ENCODE assay signal across 16 cellular contexts in the genomic region with DNA sequence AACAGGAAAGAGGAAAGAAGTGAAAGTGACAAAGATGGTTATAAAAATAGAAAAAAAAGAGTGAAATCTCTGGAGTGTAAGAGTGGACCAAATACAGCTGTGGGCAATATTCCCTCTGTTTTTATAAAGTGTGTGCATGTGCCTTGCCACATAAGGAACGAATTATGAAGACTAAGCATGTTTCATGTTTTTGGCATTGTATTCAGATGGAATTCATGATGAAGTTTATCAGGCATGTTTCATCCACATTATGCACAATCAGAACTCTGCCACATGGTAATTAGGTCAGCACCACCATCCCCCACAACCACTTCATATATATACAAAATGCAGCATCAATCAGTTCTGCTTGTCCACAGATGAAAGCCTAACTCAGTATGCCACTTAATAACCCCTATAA.
DNase-seq lines count a peak whose midpoint lies in the region; ATAC-seq and TF ChIP-seq lines count a peak whose summit lies in the region.
"Had no signal": no experiment of that assay in that cellular context is flagged by ENCODE, and none has a peak within 500 bp of the region (broad histone marks: within the 10 kb centered on the region; RNA-seq: fewer than 3 reads in every experiment).

No MANE protein-coding gene starts in this region.

- peaks cover 6% of the 10 kb centered on the region; the same call in 1 of the 2 replicates for H3K4me1 ChIP-seq in DND-41 (ENCODE audit: insufficient read depth, low read length)
- H3K4me1 ChIP-seq: A549 had no signal

- no peak overlapping the region for H3K27ac Mint-ChIP-seq in endothelial cell (ENCODE audit: unreplicated experiment)
- H3K27ac Mint-ChIP-seq: CD4-positive, alpha-beta memory T cell had no signal

- no peaks in the 10 kb centered on the region for H3K36me3 ChIP-seq in DND-41 (ENCODE audit: insufficient read depth, low read length)
- H3K36me3 ChIP-seq: MG63 had no signal

- ATAC-seq in DND-41 (ENCODE audit: insufficient read depth, low read depth) (no peak), GM21423 (IDR thresholded peaks at IDR 0.05; ENCODE audit: unreplicated experiment) (no peak)
- ATAC-seq: A549, HepG2 had no signal

- H3K4me3 ChIP-seq in DND-41 (ENCODE audit: low read depth in 1 of 2, low read length in 2 of 2) = no peak overlapping the region
- no peak overlapping the region for H3K4me3 ChIP-seq in foreskin fibroblast (ENCODE audit: low read depth in 1 of 2, low read length in 2 of 2)
- H3K4me3 ChIP-seq: A549, MG63 had no signal

- no peaks in the 10 kb centered on the region for H3K27me3 ChIP-seq in DND-41 (ENCODE audit: insufficient read depth, low read length, poor library complexity)
- H3K27me3 ChIP-seq: MG63 had no signal

- DNase-seq in DND-41 (no peak), RPMI7951 (ENCODE audit: low read depth) (peak; percentile 32), dermis microvascular lymphatic vessel endothelial cell (ENCODE audit: low read depth in 2 of 2) (peak; percentile 28 to 45), foreskin fibroblast (peak; percentile 65 to 89), endothelial cell (ENCODE audit: low spot score) (no peak), NCI-H1436 (lab: John Stamatoyannopoulos, UW) (no peak), AG08395 (ENCODE audit: low spot score) (no peak)
- DNase-seq: CD4-positive, alpha-beta memory T cell; MG63; NCI-H1105; NCI-H187 treated with DMSO at 0.1 percent for 48 hours; NCI-H510A; SHP77 treated with DMSO at 0.1 percent for 48 hours had no signal

- H3K9me3 Mint-ChIP-seq in endothelial cell (ENCODE audit: unreplicated experiment) = no peaks in the 10 kb centered on the region

- no peaks in the 10 kb centered on the region for H4K20me1 ChIP-seq in DND-41 (ENCODE audit: insufficient read depth, low read length)

- H3K4me2 ChIP-seq in DND-41 (ENCODE audit: insufficient read depth, low read length) = 0 out of 2 replicates have a peak overlapping the region, but pooled peaks have one; percentile 21
- H3K4me2 ChIP-seq: A549 had no signal

- H3K9ac ChIP-seq in DND-41 (ENCODE audit: low read depth, low read length) = no peak overlapping the region

- no peaks in the 10 kb centered on the region for H3K79me2 ChIP-seq in DND-41 (ENCODE audit: insufficient read depth, low read length)

- H3K27me3 Mint-ChIP-seq in endothelial cell (ENCODE audit: unreplicated experiment) = no peaks in the 10 kb centered on the region
- H3K27me3 Mint-ChIP-seq: CD4-positive, alpha-beta memory T cell had no signal

- no peak overlapping the region for H3K27ac ChIP-seq in DND-41 (ENCODE audit: low read length)
- H3K27ac ChIP-seq: A549 had no signal

- H3K36me3 Mint-ChIP-seq in endothelial cell (ENCODE audit: low read depth, unreplicated experiment) = no peaks in the 10 kb centered on the region
- H3K36me3 Mint-ChIP-seq: CD4-positive, alpha-beta memory T cell had no signal

- TF ChIP-seq CTCF in DND-41 (IDR thresholded peaks at IDR 0.05; ENCODE audit: borderline replicate concordance, extremely low read depth, low read length, poor library complexity, severe bottlenecking) = no peak
- TF ChIP-seq CTCF in foreskin fibroblast (IDR thresholded peaks at IDR 0.05; ENCODE audit: low read depth, low read length) = no peak
- no peak for TF ChIP-seq CTCF in endothelial cell (IDR thresholded peaks at IDR 0.05; ENCODE audit: unreplicated experiment)

- no peak overlapping the region for H2AFZ ChIP-seq in DND-41 (ENCODE audit: low read depth, low read length)

- no peaks in the 10 kb centered on the region for H3K9me3 ChIP-seq in DND-41 (ENCODE audit: insufficient read depth, low read length, severe bottlenecking)
- H3K9me3 ChIP-seq: A549, MG63 had no signal

- H3K4me1 Mint-ChIP-seq in endothelial cell (ENCODE audit: unreplicated experiment) = peaks cover 10% of the 10 kb centered on the region
- H3K4me1 Mint-ChIP-seq: CD4-positive, alpha-beta memory T cell had no signal

- H3K4me3 Mint-ChIP-seq in endothelial cell (ENCODE audit: unreplicated experiment) = no peak overlapping the region
- H3K4me3 Mint-ChIP-seq: CD4-positive, alpha-beta memory T cell had no signal

Comparison
In these comparisons a context has a peak if more than half of its experiments do, and no peak if none do; other contexts are left out.
1. DNase-seq: peak in RPMI7951 (single experiment), dermis microvascular lymphatic vessel endothelial cell (2 of 2) and foreskin fibroblast (2 of 2); none in DND-41 (single experiment), endothelial cell (single experiment), NCI-H1436 (single experiment) and AG08395 (single experiment).